ENCODE assay signal across 12 cellular contexts in the genomic region with DNA sequence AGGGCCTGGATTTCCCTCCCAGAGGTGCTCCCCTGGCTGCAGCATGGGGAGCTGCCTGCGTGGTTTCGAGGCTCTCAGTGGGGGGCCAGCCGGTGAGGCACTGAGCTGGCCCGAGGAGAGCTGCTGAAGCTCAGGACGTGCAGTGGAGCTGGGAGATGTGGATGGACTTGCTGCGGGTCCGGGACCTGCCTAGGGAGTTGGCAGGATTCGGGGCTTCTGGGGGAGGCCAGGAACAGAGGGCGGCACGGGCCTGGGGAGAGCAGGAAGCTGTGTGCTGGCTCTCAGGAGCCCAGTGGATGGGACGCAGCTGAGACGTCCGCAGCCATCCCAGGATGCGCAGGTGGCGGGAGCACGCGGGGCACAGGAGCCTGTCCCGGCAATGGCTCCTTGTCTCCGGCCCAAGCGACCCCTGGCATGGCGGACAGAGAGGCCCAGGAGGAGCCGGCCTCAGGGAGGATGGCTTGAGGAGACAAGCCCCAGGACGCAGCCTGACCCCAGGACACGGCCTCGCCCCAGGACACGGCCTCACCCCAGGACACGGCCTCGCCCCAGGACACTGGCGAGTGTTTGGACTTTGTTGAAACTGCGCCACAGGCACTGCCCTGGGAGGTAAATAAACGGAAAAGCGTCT.
DNase-seq lines count a peak whose midpoint lies in the region; ATAC-seq and TF ChIP-seq lines count a peak whose summit lies in the region.
"Had no signal": no experiment of that assay in that cellular context is flagged by ENCODE, and none has a peak within 500 bp of the region (broad histone marks: within the 10 kb centered on the region; RNA-seq: fewer than 3 reads in every experiment).

No MANE protein-coding gene starts in this region.

- H3K79me1 ChIP-seq in H9 (ENCODE audit: insufficient read depth, low read depth, low read length, poor library complexity, severe bottlenecking), result no peaks in the 10 kb centered on the region

- WGBS in H9 (ENCODE audit: extremely low coverage, insufficient read length, low lambda C conversion rate), result no CpG with 5 or more reads among the region's 32 CpGs

- no peak overlapping the region for H3K27ac Mint-ChIP-seq in activated T-cell treated with anti-CD3 and anti-CD28 coated beads, Interleukin-2, amount 50 U/mL, for 24 hours
- no peak overlapping the region; a peak in 1 of 7 replicates for H3K27ac Mint-ChIP-seq in H9
- peak overlapping the region; percentile 19 for H3K27ac Mint-ChIP-seq in central memory CD8-positive, alpha-beta T cell (ENCODE audit: low read depth)

- no peak overlapping the region for H2AK5ac ChIP-seq in H9 (ENCODE audit: insufficient read length, low read length)

- no peaks in the 10 kb centered on the region for H3K79me2 ChIP-seq in H9 (ENCODE audit: insufficient read depth, low read length)

- H3K23me2 ChIP-seq in H9 (ENCODE audit: insufficient read length, low read depth, low read length, poor library complexity, severe bottlenecking), result no peaks in the 10 kb centered on the region

- H3K27me3 Mint-ChIP-seq in activated T-cell treated with anti-CD3 and anti-CD28 coated beads, Interleukin-2, amount 50 U/mL, for 24 hours, result no peaks in the 10 kb centered on the region
- peaks cover 7% of the 10 kb centered on the region for H3K27me3 Mint-ChIP-seq in H9 (ENCODE audit: low read depth)
- no peaks in the 10 kb centered on the region for H3K27me3 Mint-ChIP-seq in central memory CD8-positive, alpha-beta T cell

- H2BK20ac ChIP-seq in H9 (ENCODE audit: low read depth, low read length, poor library complexity, severe bottlenecking), result no peak overlapping the region

- H3K4me1 ChIP-seq in H9 (ENCODE audit: insufficient read depth, low read length), result no peaks in the 10 kb centered on the region

- H3K56ac ChIP-seq in H9 (ENCODE audit: insufficient read length, low read depth, low read length), result no peak overlapping the region

- no peak overlapping the region for H3T11ph ChIP-seq in H9 (ENCODE audit: low read length)

- no peak overlapping the region for H3K23ac ChIP-seq in H9 (ENCODE audit: insufficient read length, low read depth, low read length)

- H3K27ac ChIP-seq in H9 (ENCODE audit: insufficient read length, low read depth, low read length), result no peak overlapping the region
- H3K27ac ChIP-seq: heart left ventricle had no signal

- H3K9ac ChIP-seq in H9 (ENCODE audit: extremely low read depth, insufficient read length, low read length), result no peak overlapping the region

- no peak overlapping the region for H2BK15ac ChIP-seq in H9 (ENCODE audit: low read depth, low read length)

- H3K14ac ChIP-seq in H9 (ENCODE audit: insufficient read depth, low read length), result no peak overlapping the region

- no peak overlapping the region for H3K18ac ChIP-seq in H9 (ENCODE audit: insufficient read length, low read depth, low read length)

- no peak overlapping the region for H3K4ac ChIP-seq in H9 (ENCODE audit: low read depth, low read length)

- no peak overlapping the region for H3K4me3 Mint-ChIP-seq in activated T-cell treated with anti-CD3 and anti-CD28 coated beads, Interleukin-2, amount 50 U/mL, for 24 hours
- no peak overlapping the region for H3K4me3 Mint-ChIP-seq in H9
- no peak overlapping the region for H3K4me3 Mint-ChIP-seq in central memory CD8-positive, alpha-beta T cell

- no peak for ATAC-seq in central memory CD8-positive, alpha-beta T cell (replicated peaks; ENCODE audit: extremely low read depth, poor library complexity, severe bottlenecking)
- peak; percentile 14 for ATAC-seq in sciatic nerve
- ATAC-seq in HG02884 (IDR thresholded peaks at IDR 0.05; ENCODE audit: unreplicated experiment), result no peak
- no peak for ATAC-seq in HG02798 (IDR thresholded peaks at IDR 0.05; ENCODE audit: poor library complexity, unreplicated experiment)
- ATAC-seq: heart left ventricle had no signal

- no peak overlapping the region for H2BK5ac ChIP-seq in H9 (ENCODE audit: insufficient read length, low read length)

- no peak overlapping the region for H2BK12ac ChIP-seq in H9 (ENCODE audit: insufficient read length, low read depth, low read length)

- peaks cover 45% of the 10 kb centered on the region for H3K4me1 Mint-ChIP-seq in activated T-cell treated with anti-CD3 and anti-CD28 coated beads, Interleukin-2, amount 50 U/mL, for 24 hours (ENCODE audit: low read depth)
- peaks cover 4 to 16% of the 10 kb centered on the region in 2 experiments; a peak in 3 of 4 replicates for H3K4me1 Mint-ChIP-seq in H9
- peaks cover 19% of the 10 kb centered on the region for H3K4me1 Mint-ChIP-seq in central memory CD8-positive, alpha-beta T cell

- H3K9me3 Mint-ChIP-seq in activated T-cell treated with anti-CD3 and anti-CD28 coated beads, Interleukin-2, amount 50 U/mL, for 24 hours, result no peaks in the 10 kb centered on the region
- no peaks in the 10 kb centered on the region; a peak in 1 of 5 replicates for H3K9me3 Mint-ChIP-seq in H9
- no peaks in the 10 kb centered on the region for H3K9me3 Mint-ChIP-seq in central memory CD8-positive, alpha-beta T cell

- no peak overlapping the region for H3K4me2 ChIP-seq in H9 (ENCODE audit: insufficient read depth, insufficient read length, low read length)

- H3K27me3 ChIP-seq in H9 (ENCODE audit: insufficient read depth, low read length), result no peaks in the 10 kb centered on the region; the same call in 1 of the 2 replicates
- H3K27me3 ChIP-seq: heart left ventricle had no signal

- TF ChIP-seq CTCF in H9 (conservative IDR thresholded peaks at IDR 0.05), result no peak

- H3K9me3 ChIP-seq in H9 (ENCODE audit: control insufficient read depth, low read depth, low read length), result no peaks in the 10 kb centered on the region
- H3K9me3 ChIP-seq: heart left ventricle had no signal

- H3K36me3 Mint-ChIP-seq in activated T-cell treated with anti-CD3 and anti-CD28 coated beads, Interleukin-2, amount 50 U/mL, for 24 hours (ENCODE audit: low read depth), result peaks cover 66% of the 10 kb centered on the region
- no peaks in the 10 kb centered on the region for H3K36me3 Mint-ChIP-seq in H9 (ENCODE audit: insufficient read depth in 1 of 3, low read depth in 3 of 3)
- H3K36me3 Mint-ChIP-seq in central memory CD8-positive, alpha-beta T cell (ENCODE audit: insufficient read depth), result peaks cover 4% of the 10 kb centered on the region

- H4K5ac ChIP-seq in H9 (ENCODE audit: insufficient read length, low read depth, low read length), result no peak overlapping the region

- no peak overlapping the region for H4K91ac ChIP-seq in H9 (ENCODE audit: insufficient read length, low read depth, low read length)

- peak; percentile 14 for DNase-seq in activated T-cell treated with anti-CD3 and anti-CD28 coated beads, Interleukin-2, amount 50 U/mL, for 1 hour
- no peak for DNase-seq in activated T-cell treated with anti-CD3 and anti-CD28 coated beads, Interleukin-2, amount 50 U/mL, for 24 hours
- DNase-seq in H9 (peak; percentile 31), sciatic nerve (ENCODE audit: low spot score) (peak; percentile 51), NCI-H748 treated with DMSO at 0.1 percent for 48 hours (lab: John Stamatoyannopoulos, UW) (no peak)
- no peak for DNase-seq in central memory CD8-positive, alpha-beta T cell (ENCODE audit: low spot score in 2 of 2)
- DNase-seq: central memory CD4-positive, alpha-beta T cell; IMR-90; NCI-H1048 had no signal

- no peak overlapping the region for H2AFZ ChIP-seq in H9 (ENCODE audit: low read length)

- H4K8ac ChIP-seq in H9 (replicated peaks; ENCODE audit: insufficient read length, low read depth, low read length), result no peak overlapping the region

- intact Hi-C loops in sciatic nerve (cut with DNase I), result no loop called here

- no peaks in the 10 kb centered on the region for H4K20me1 ChIP-seq in H9 (ENCODE audit: control insufficient read depth, insufficient read depth, insufficient read length)

- no peak overlapping the region for H2BK120ac ChIP-seq in H9 (ENCODE audit: low read depth, low read length, poor library complexity, severe bottlenecking)

Comparison
In these comparisons a context has a peak if more than half of its experiments do, and no peak if none do; other contexts are left out.
1. DNase-seq: peak in activated T-cell treated with anti-CD3 and anti-CD28 coated beads, Interleukin-2, amount 50 U/mL, for 1 hour (single experiment), H9 (single experiment) and sciatic nerve (single experiment); none in activated T-cell treated with anti-CD3 and anti-CD28 coated beads, Interleukin-2, amount 50 U/mL, for 24 hours (single experiment), central memory CD8-positive, alpha-beta T cell (0 of 2) and NCI-H748 treated with DMSO at 0.1 percent for 48 hours (single experiment).